In the genomic region with DNA sequence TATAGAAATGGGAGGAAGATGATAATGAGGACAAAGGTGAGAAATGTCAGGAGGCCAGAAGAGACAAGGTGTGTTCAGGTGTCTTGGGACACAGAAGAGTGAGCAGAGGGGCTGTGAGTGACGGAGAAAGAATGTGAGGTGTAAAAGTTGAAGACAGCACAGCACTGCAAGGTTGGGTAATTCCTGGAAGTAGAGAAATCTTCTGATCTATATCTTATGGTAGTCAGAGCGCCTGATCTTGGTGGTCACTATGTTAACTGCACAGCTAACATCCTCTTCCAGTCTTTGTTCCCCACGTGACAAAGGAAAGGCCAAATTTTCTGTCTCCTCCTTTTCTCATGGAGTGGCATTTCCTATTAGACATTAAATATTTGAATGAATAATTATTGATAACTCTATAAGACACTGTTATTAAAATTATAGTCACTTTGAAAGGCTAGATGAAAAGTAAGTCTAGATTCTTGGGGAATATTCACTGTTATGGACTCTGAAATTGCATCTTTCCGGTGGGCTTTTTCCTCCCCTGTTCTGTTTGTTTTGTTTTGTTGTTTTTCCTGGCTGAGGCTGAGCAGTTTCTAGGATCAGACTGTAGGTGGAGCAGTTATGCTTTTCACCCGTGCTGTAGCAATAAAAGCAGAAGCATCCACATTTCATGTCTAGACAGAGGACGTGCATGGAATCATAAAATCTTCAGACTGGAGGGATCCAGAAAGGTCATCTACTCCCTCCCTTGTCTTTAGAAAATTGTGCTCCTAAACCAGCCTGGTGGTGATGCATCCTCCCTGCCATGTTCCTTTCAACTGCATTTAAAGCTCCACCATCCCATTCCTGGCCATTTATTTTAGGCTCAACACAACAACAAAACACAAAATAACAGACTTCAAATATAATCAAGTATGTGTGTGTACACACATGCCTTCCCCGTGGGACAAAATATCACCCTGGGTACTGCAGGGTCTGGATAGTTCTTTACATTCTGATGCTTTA, we compare ENCODE assay signal across 9 cellular contexts. TPM values are rescaled to one million over a fixed set of nuclear protein-coding genes. Genes with fewer than 3 reads are reported as not detected.
DNase-seq lines count a peak whose midpoint lies in the region; ATAC-seq and TF ChIP-seq lines count a peak whose summit lies in the region.
"Had no signal": no experiment of that assay in that cellular context is flagged by ENCODE, and none has a peak within 500 bp of the region (broad histone marks: within the 10 kb centered on the region; RNA-seq: fewer than 3 reads in every experiment).

No MANE protein-coding gene starts in this region.

- WGBS in adrenal gland, 4 donors = 18 to 28% (median 21%) methylated on average over 7 of the region's 7 CpGs

- H3K27me3 ChIP-seq in adrenal gland (no peaks in the 10 kb centered on the region), right atrium auricular region (no peaks in the 10 kb centered on the region)
- H3K27me3 ChIP-seq: BLaER1 treated with 17β-estradiol and CSF1 and Interleukin-3, amounts not matched to agents 10 nM and 100 nM had no signal

- DNase-seq in NCI-H1694 treated with DMSO at 0.1 percent for 48 hours (lab: John Stamatoyannopoulos, UW) (peak; percentile 41), NCI-H1694 (lab: John Stamatoyannopoulos, UW) (no peak), HCEC 1CT (peak; percentile 36), NCI-H446 treated with DMSO at 0.1 percent for 48 hours (lab: John Stamatoyannopoulos, UW) (peak; percentile 32), adrenal gland (peak in 4 of 7 donors; percentile 24 to 36 (median 31)), right atrium auricular region (ENCODE audit: low spot score) (no peak), sciatic nerve (ENCODE audit: low spot score) (no peak)

- no peaks in the 10 kb centered on the region for H3K36me3 ChIP-seq in adrenal gland (replicated peaks in 1 of 2)
- H3K36me3 ChIP-seq in right atrium auricular region = no peaks in the 10 kb centered on the region
- H3K36me3 ChIP-seq: BLaER1 treated with 17β-estradiol and CSF1 and Interleukin-3, amounts not matched to agents 10 nM and 100 nM had no signal

- H3K4me3 ChIP-seq in adrenal gland = no peak overlapping the region
- no peak overlapping the region for H3K4me3 ChIP-seq in right atrium auricular region
- H3K4me3 ChIP-seq: BLaER1 treated with 17β-estradiol and CSF1 and Interleukin-3, amounts not matched to agents 10 nM and 100 nM had no signal

- TF ChIP-seq CTCF in adrenal gland (IDR thresholded peaks at IDR 0.05) (peak; percentile 57 to 90 (median 80)), right atrium auricular region (IDR thresholded peaks at IDR 0.05) (peak; percentile 60 to 79)

- intact Hi-C loops in adrenal gland (cut with DNase I) = loop anchor here in 1 of 2 donors (5.0 kb wide), 1 partner anchor 273 kb away; no protein-coding TSS in a partner anchor
- intact Hi-C loops in sciatic nerve (cut with DNase I) = no loop called here

- H3K9me3 ChIP-seq in adrenal gland (replicated peaks in 1 of 3) (no peaks in the 10 kb centered on the region), right atrium auricular region (no peaks in the 10 kb centered on the region)

- H3K4me1 ChIP-seq in adrenal gland (replicated peaks in 1 of 2) = no peaks in the 10 kb centered on the region
- no peaks in the 10 kb centered on the region for H3K4me1 ChIP-seq in right atrium auricular region

- H3K27ac ChIP-seq in adrenal gland (no peak overlapping the region), right atrium auricular region (no peak overlapping the region)

- ATAC-seq in sciatic nerve = peak; percentile 78
- ATAC-seq in GM18873 (IDR thresholded peaks at IDR 0.05; ENCODE audit: low FRiP score, unreplicated experiment) = no peak

- no peak for TF ChIP-seq POLR2A in adrenal gland (IDR thresholded peaks at IDR 0.05)

RNA-seq across cellular contexts. Expression of gene SC5D, which starts 26.6 kb away (rescaled TPM):
- total RNA-seq in adrenal gland (100 to 1,000 TPM in 1 of 8 donors, 10 to 100 TPM in 7; 27.2 to 121 (median 42.6) TPM), right atrium auricular region (10 to 100 TPM; 21.6 to 22.1 TPM), sciatic nerve (60.0 TPM)
- polyA plus RNA-seq in adrenal gland = 100 to 1,000 TPM in 1 of 3 donors, 10 to 100 TPM in 2; 18.3 to 317 (median 21.0) TPM

Comparison
In these comparisons a context has a peak if more than half of its experiments do, and no peak if none do; other contexts are left out.
1. DNase-seq: peak in NCI-H1694 treated with DMSO at 0.1 percent for 48 hours (single experiment), HCEC 1CT (single experiment), NCI-H446 treated with DMSO at 0.1 percent for 48 hours (single experiment) and adrenal gland (4 of 7); none in NCI-H1694 (single experiment), right atrium auricular region (single experiment) and sciatic nerve (single experiment).